1 cellular context compared by ENCODE assay signal in the genomic region with DNA sequence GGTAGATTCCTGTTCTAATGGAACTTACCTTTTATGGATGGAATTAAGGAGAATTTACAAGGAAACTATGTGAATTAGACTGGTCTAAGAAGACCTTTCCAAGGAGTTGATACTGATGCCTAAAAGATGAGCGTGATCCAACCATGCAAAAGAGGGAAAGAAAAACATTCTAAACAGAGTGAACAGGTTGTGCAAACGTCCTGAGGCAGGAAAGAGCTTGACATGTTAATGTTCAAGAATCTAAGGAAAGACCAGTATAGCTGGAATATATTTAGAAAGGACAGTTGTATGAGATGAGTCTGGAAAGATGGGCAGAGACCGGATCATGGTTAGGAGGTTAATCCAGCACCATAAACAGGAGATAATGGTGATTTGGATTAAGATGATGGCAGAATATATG.
TF ChIP-seq lines count a peak whose summit lies in the region.

No MANE protein-coding gene starts in this region.

TF ChIP-seq in HCT116, 20 proteins besides CTCF, POLR2A, EP300 and RAD21:
- TF ChIP-seq YY1 (IDR thresholded peaks at IDR 0.05; ENCODE audit: extremely low read depth, insufficient replicate concordance, low read depth, low read length): no peak
- TF ChIP-seq ELF1 (IDR thresholded peaks at IDR 0.05; ENCODE audit: borderline replicate concordance, low read depth): no peak
- no peak for TF ChIP-seq ZNF274 (IDR thresholded peaks at IDR 0.05; ENCODE audit: low read depth, low read length)
